In genomic region chr1:36284061-36284460, GRCh38 we compare ENCODE assay signal across 14 cellular contexts. TPM values are rescaled to one million over a fixed set of nuclear protein-coding genes. Genes with fewer than 3 reads are reported as not detected.
DNase-seq lines count a peak whose midpoint lies in the region; ATAC-seq and TF ChIP-seq lines count a peak whose summit lies in the region.
"Had no signal": no experiment of that assay in that cellular context is flagged by ENCODE, and none has a peak within 500 bp of the region (broad histone marks: within the 10 kb centered on the region; RNA-seq: fewer than 3 reads in every experiment).

No MANE protein-coding gene starts in this region.

- peak overlapping the region; percentile 85 for H3K27ac Mint-ChIP-seq in activated T-cell treated with anti-CD3 and anti-CD28 coated beads, Interleukin-2, amount 50 U/mL, for 24 hours
- peak overlapping the region; percentile 24 for H3K27ac Mint-ChIP-seq in activated CD8-positive, alpha-beta T cell treated with anti-CD3 and anti-CD28 coated beads, Interleukin-2, amount 10 ng/mL, durations not matched to agents 7 days and 5 days

- peak overlapping the region; percentile 1 to 48 (median 15) for H3K9ac ChIP-seq in skeletal muscle tissue (ENCODE audit: low read depth in 1 of 3, low read length in 3 of 3)

- H3K36me3 Mint-ChIP-seq in activated T-cell treated with anti-CD3 and anti-CD28 coated beads, Interleukin-2, amount 50 U/mL, for 24 hours (ENCODE audit: low read depth): peaks cover 85% of the 10 kb centered on the region
- peaks cover 62% of the 10 kb centered on the region for H3K36me3 Mint-ChIP-seq in activated CD8-positive, alpha-beta T cell treated with anti-CD3 and anti-CD28 coated beads, Interleukin-2, amount 10 ng/mL, durations not matched to agents 7 days and 5 days (ENCODE audit: low read depth)

- H3K27ac ChIP-seq in left ventricle myocardium inferior (replicated peaks): peak overlapping the region; percentile 73
- H3K27ac ChIP-seq in skeletal muscle tissue (ENCODE audit: low read depth, low read length): peak overlapping the region; percentile 31
- H3K27ac ChIP-seq: pancreas had no signal

- peaks cover 62% of the 10 kb centered on the region for H3K4me1 Mint-ChIP-seq in activated T-cell treated with anti-CD3 and anti-CD28 coated beads, Interleukin-2, amount 50 U/mL, for 24 hours (ENCODE audit: low read depth)
- peaks cover 27% of the 10 kb centered on the region for H3K4me1 Mint-ChIP-seq in activated CD8-positive, alpha-beta T cell treated with anti-CD3 and anti-CD28 coated beads, Interleukin-2, amount 10 ng/mL, durations not matched to agents 7 days and 5 days (ENCODE audit: low read depth)

- CTCF ChIA-PET in activated CD8-positive, alpha-beta T cell treated with anti-CD3 and anti-CD28 coated beads, Interleukin-2, amount 10 ng/mL, durations not matched to agents 7 days and 5 days (lab: Charles Lee): interaction anchor here (1.1 to 2.2 kb wide), 6 partner anchors 14 to 136 kb away, joined by 3 to 17 read pairs (median 4); partner anchors contain the start of genes THRAP3 and TRAPPC3

- H3K27me3 ChIP-seq in left ventricle myocardium inferior (ENCODE audit: low read depth) (no peaks in the 10 kb centered on the region), skeletal muscle tissue (ENCODE audit: control insufficient read depth in 3 of 3, insufficient read depth in 3 of 3, low read length in 3 of 3) (no peaks in the 10 kb centered on the region)
- H3K27me3 ChIP-seq: left lung, pancreas, tibial nerve had no signal

- TF ChIP-seq CTCF in left ventricle myocardium inferior (IDR thresholded peaks at IDR 0.05; ENCODE audit: borderline replicate concordance): no peak

- H3K4me3 ChIP-seq in left ventricle myocardium inferior (peak overlapping the region; percentile 4), skeletal muscle tissue (ENCODE audit: low read length in 3 of 3) (no peak overlapping the region)
- H3K4me3 ChIP-seq: A549, left lung, pancreas, tibial nerve had no signal

- H3K9me3 ChIP-seq in left ventricle myocardium inferior (replicated peaks) (no peaks in the 10 kb centered on the region), skeletal muscle tissue (ENCODE audit: control insufficient read depth in 3 of 3, low read length in 3 of 3) (no peaks in the 10 kb centered on the region)
- H3K9me3 ChIP-seq: A549, left lung, pancreas, tibial nerve had no signal

- no peaks in the 10 kb centered on the region for H3K9me3 Mint-ChIP-seq in activated T-cell treated with anti-CD3 and anti-CD28 coated beads, Interleukin-2, amount 50 U/mL, for 24 hours
- H3K9me3 Mint-ChIP-seq in activated CD8-positive, alpha-beta T cell treated with anti-CD3 and anti-CD28 coated beads, Interleukin-2, amount 10 ng/mL, durations not matched to agents 7 days and 5 days (ENCODE audit: insufficient read depth): no peaks in the 10 kb centered on the region

- H3K4me1 ChIP-seq in left ventricle myocardium inferior (peaks cover 94% of the 10 kb centered on the region), skeletal muscle tissue (ENCODE audit: control insufficient read depth in 3 of 3, insufficient read depth in 3 of 3, low read length in 3 of 3) (peaks cover 50 to 65% (median 50%) of the 10 kb centered on the region in 3 donors)

- H3K36me3 ChIP-seq in left ventricle myocardium inferior: peaks cover 55% of the 10 kb centered on the region
- peaks cover 18 to 36% (median 30%) of the 10 kb centered on the region in 3 donors for H3K36me3 ChIP-seq in skeletal muscle tissue (ENCODE audit: control insufficient read depth in 3 of 3, insufficient read depth in 3 of 3, low read length in 3 of 3)

- POLR2A ChIA-PET in activated CD8-positive, alpha-beta T cell treated with anti-CD3 and anti-CD28 coated beads, Interleukin-2, amount 10 ng/mL, durations not matched to agents 7 days and 5 days (lab: Charles Lee): no interaction called here

- intact Hi-C loops in left ventricle myocardium inferior (cut with micrococcal nuclease): loop anchor here (10.0 kb wide), 3 partner anchors 59 to 189 kb away; partner anchors contain the start of genes THRAP3 and TRAPPC3

- ATAC-seq in activated CD8-positive, alpha-beta T cell treated with anti-CD3 and anti-CD28 coated beads, Interleukin-2, amount 10 ng/mL, durations not matched to agents 7 days and 5 days: no peak
- no peak for ATAC-seq in HG02642 (IDR thresholded peaks at IDR 0.05; ENCODE audit: poor library complexity, unreplicated experiment)
- no peak for ATAC-seq in GM18519 (IDR thresholded peaks at IDR 0.05; ENCODE audit: low FRiP score, unreplicated experiment)
- ATAC-seq: A549, left lung, pancreas had no signal

- H3K27me3 Mint-ChIP-seq in activated T-cell treated with anti-CD3 and anti-CD28 coated beads, Interleukin-2, amount 50 U/mL, for 24 hours: no peaks in the 10 kb centered on the region
- H3K27me3 Mint-ChIP-seq in activated CD8-positive, alpha-beta T cell treated with anti-CD3 and anti-CD28 coated beads, Interleukin-2, amount 10 ng/mL, durations not matched to agents 7 days and 5 days (ENCODE audit: low read depth): no peaks in the 10 kb centered on the region

- no peak overlapping the region for H3K4me3 Mint-ChIP-seq in activated T-cell treated with anti-CD3 and anti-CD28 coated beads, Interleukin-2, amount 50 U/mL, for 24 hours
- no peak overlapping the region for H3K4me3 Mint-ChIP-seq in activated CD8-positive, alpha-beta T cell treated with anti-CD3 and anti-CD28 coated beads, Interleukin-2, amount 10 ng/mL, durations not matched to agents 7 days and 5 days

- no peak for DNase-seq in activated T-cell treated with anti-CD3 and anti-CD28 coated beads, Interleukin-2, amount 50 U/mL, for 24 hours
- DNase-seq in activated T-cell treated with anti-CD3 and anti-CD28 coated beads, Interleukin-2, amount 50 U/mL, for 48 hours: no peak
- no peak for DNase-seq in activated CD8-positive, alpha-beta T cell treated with anti-CD3 and anti-CD28 coated beads, Interleukin-2, amount 10 ng/mL, durations not matched to agents 7 days and 5 days
- no peak for DNase-seq in left ventricle myocardium inferior
- DNase-seq in NCI-H82 treated with DMSO at 0.1 percent for 48 hours (lab: John Stamatoyannopoulos, UW; ENCODE audit: unreplicated experiment): no peak
- DNase-seq: activated CD4-positive, CD25-positive, alpha-beta regulatory T cell treated with anti-CD3 and anti-CD28 coated beads, Interleukin-2, amount 50 U/mL, for 72 hours; DMS 273 treated with DMSO at 0.1 percent for 48 hours; left lung; pancreas had no signal

RNA-seq across cellular contexts. Expression of gene SH3D21, which starts 22.1 kb away (rescaled TPM):
- total RNA-seq in activated CD8-positive, alpha-beta T cell treated with anti-CD3 and anti-CD28 coated beads, Interleukin-2, amount 10 ng/mL, durations not matched to agents 7 days and 5 days: 10 to 100 TPM; 14.6 to 15.3 TPM
- total RNA-seq in left ventricle myocardium inferior (1.9 TPM), skeletal muscle tissue (0.52 TPM)

RNA-seq across cellular contexts. Expression of gene EVA1B, which starts 39.4 kb away (rescaled TPM):
- total RNA-seq in activated CD8-positive, alpha-beta T cell treated with anti-CD3 and anti-CD28 coated beads, Interleukin-2, amount 10 ng/mL, durations not matched to agents 7 days and 5 days: 10 to 100 TPM; 12.3 to 13.3 TPM
- 10.6 TPM for total RNA-seq in left ventricle myocardium inferior
- total RNA-seq in skeletal muscle tissue: 40.7 TPM

RNA-seq across cellular contexts. Expression of gene THRAP3, which starts 59.8 kb away (rescaled TPM):
- 100 to 1,000 TPM; 136 to 140 TPM for total RNA-seq in activated CD8-positive, alpha-beta T cell treated with anti-CD3 and anti-CD28 coated beads, Interleukin-2, amount 10 ng/mL, durations not matched to agents 7 days and 5 days
- 59.0 TPM for total RNA-seq in left ventricle myocardium inferior
- total RNA-seq in skeletal muscle tissue: 51.7 TPM
